ENCODE assay signal across 14 cellular contexts in the genomic region with DNA sequence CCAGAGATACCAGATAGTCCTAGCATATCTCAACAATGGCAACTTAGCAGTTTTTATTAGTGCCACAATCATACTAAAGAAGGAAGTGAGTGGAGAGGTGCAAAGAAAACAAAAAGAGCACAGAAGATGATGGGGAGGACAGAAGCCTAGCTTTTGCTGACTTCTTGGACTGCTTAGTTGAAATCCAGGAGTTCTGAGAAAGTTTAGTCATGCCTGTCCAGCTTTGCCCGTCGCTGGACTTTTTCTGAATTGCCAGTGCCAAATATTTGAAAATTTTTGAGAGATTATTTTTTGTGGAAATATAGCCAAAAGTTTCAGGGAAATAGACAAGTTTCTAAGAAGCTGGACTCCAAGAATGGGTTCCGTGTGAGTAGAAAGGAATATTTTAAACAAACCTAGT.
"Had no signal": no experiment of that assay in that cellular context is flagged by ENCODE, and none has a peak within 500 bp of the region (broad histone marks: within the 10 kb centered on the region; RNA-seq: fewer than 3 reads in every experiment).

No MANE protein-coding gene starts in this region.

- H3K4me1 Mint-ChIP-seq: activated CD4-positive, alpha-beta T cell treated with anti-CD3 and anti-CD28 coated beads, Interleukin-2, amount 10 ng/mL, durations not matched to agents 7 days and 5 days; stimulated activated naive CD8-positive, alpha-beta T cell treated with anti-CD3 and anti-CD28 coated beads, Interleukin-15, amount 100 ng/mL, for 72 hours had no signal

- H3K27me3 Mint-ChIP-seq: activated CD4-positive, alpha-beta T cell treated with anti-CD3 and anti-CD28 coated beads, Interleukin-2, amount 10 ng/mL, durations not matched to agents 7 days and 5 days; stimulated activated naive CD8-positive, alpha-beta T cell treated with anti-CD3 and anti-CD28 coated beads, Interleukin-15, amount 100 ng/mL, for 72 hours had no signal

- H3K9me3 Mint-ChIP-seq: activated CD4-positive, alpha-beta T cell treated with anti-CD3 and anti-CD28 coated beads, Interleukin-2, amount 10 ng/mL, durations not matched to agents 7 days and 5 days; activated naive CD8-positive, alpha-beta T cell treated with anti-CD3 and anti-CD28 coated beads, Interleukin-2, amount 10 ng/mL, durations not matched to agents 7 days and 5 days; effector memory CD8-positive, alpha-beta T cell; natural killer cell treated with Interleukin-12 subunit alpha and Interleukin-12 subunit beta and Interleukin-15 and Interleukin-18, amount 100 ng/mL, for 72 hours; stimulated activated naive CD8-positive, alpha-beta T cell treated with anti-CD3 and anti-CD28 coated beads, Interleukin-15, amount 100 ng/mL, for 72 hours had no signal

- ATAC-seq: effector memory CD8-positive, alpha-beta T cell; left lung; natural killer cell treated with Interleukin-12 subunit alpha and Interleukin-12 subunit beta and Interleukin-15 and Interleukin-18, amount 100 ng/mL, for 72 hours; right cardiac atrium; stimulated activated naive CD8-positive, alpha-beta T cell treated with anti-CD3 and anti-CD28 coated beads, Interleukin-15, amount 100 ng/mL, for 72 hours had no signal

- H3K36me3 ChIP-seq: left lung, prostate gland had no signal

- H3K4me3 Mint-ChIP-seq: activated CD4-positive, alpha-beta T cell treated with anti-CD3 and anti-CD28 coated beads, Interleukin-2, amount 10 ng/mL, durations not matched to agents 7 days and 5 days; activated naive CD8-positive, alpha-beta T cell treated with anti-CD3 and anti-CD28 coated beads, Interleukin-2, amount 10 ng/mL, durations not matched to agents 7 days and 5 days; effector memory CD8-positive, alpha-beta T cell; natural killer cell treated with Interleukin-12 subunit alpha and Interleukin-12 subunit beta and Interleukin-15 and Interleukin-18, amount 100 ng/mL, for 72 hours; stimulated activated naive CD8-positive, alpha-beta T cell treated with anti-CD3 and anti-CD28 coated beads, Interleukin-15, amount 100 ng/mL, for 72 hours had no signal

- H3K27ac Mint-ChIP-seq: activated CD4-positive, alpha-beta T cell treated with anti-CD3 and anti-CD28 coated beads, Interleukin-2, amount 10 ng/mL, durations not matched to agents 7 days and 5 days; activated naive CD8-positive, alpha-beta T cell treated with anti-CD3 and anti-CD28 coated beads, Interleukin-2, amount 10 ng/mL, durations not matched to agents 7 days and 5 days; effector memory CD8-positive, alpha-beta T cell; natural killer cell treated with Interleukin-12 subunit alpha and Interleukin-12 subunit beta and Interleukin-15 and Interleukin-18, amount 100 ng/mL, for 72 hours; stimulated activated naive CD8-positive, alpha-beta T cell treated with anti-CD3 and anti-CD28 coated beads, Interleukin-15, amount 100 ng/mL, for 72 hours had no signal

- H3K4me1 ChIP-seq: left lung, prostate gland had no signal

- H3K36me3 Mint-ChIP-seq: natural killer cell treated with Interleukin-12 subunit alpha and Interleukin-12 subunit beta and Interleukin-15 and Interleukin-18, amount 100 ng/mL, for 72 hours had no signal

- H3K4me3 ChIP-seq: left lung, prostate gland had no signal

- H3K9me3 ChIP-seq: left lung, prostate gland had no signal

- H3K27ac ChIP-seq: left lung had no signal

- DNase-seq: activated CD4-positive, alpha-beta T cell treated with anti-CD3 and anti-CD28 coated beads, Interleukin-2, amount 10 ng/mL, durations not matched to agents 7 days and 5 days; activated CD4-positive, CD25-positive, alpha-beta regulatory T cell; activated CD8-positive, alpha-beta memory T cell treated with anti-CD3 and anti-CD28 coated beads, Interleukin-2, amount 50 U/mL, for 48 hours; activated naive CD8-positive, alpha-beta T cell treated with anti-CD3 and anti-CD28 coated beads, Interleukin-2, amount 10 ng/mL, durations not matched to agents 7 days and 5 days; anterior cingulate cortex; dermis blood vessel endothelial cell; effector memory CD8-positive, alpha-beta T cell; left lung; mesendoderm; right cardiac atrium; stimulated activated naive CD8-positive, alpha-beta T cell treated with anti-CD3 and anti-CD28 coated beads, Interleukin-15, amount 100 ng/mL, for 72 hours; T-helper 2 cell had no signal
